ENCODE assay signal across 8 cellular contexts in the genomic region with DNA sequence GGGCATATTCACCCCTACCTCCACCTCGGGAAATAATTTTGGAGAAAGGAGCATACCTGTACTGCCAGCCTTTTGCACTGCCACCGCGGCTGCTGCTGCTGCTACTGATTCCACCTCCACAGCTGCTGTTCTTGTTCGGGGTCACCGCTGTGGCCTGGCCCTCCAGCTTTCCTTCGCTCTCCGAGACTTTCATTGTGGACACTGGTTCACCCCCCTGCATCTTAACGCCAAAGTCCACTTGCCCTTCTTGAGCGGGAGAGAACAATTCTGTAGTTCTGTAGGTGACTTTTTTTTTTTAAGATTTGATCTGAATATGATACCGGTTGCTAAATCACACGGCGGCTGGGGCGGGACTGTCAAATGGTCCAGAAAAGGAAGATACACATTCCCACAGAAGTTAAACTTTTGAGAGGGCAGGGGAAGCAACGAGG. TPM values are rescaled to one million over a fixed set of nuclear protein-coding genes. Genes with fewer than 3 reads are reported as not detected.
DNase-seq lines count a peak whose midpoint lies in the region; ATAC-seq, FAIRE-seq and TF ChIP-seq lines count a peak whose summit lies in the region.

No MANE protein-coding gene starts in this region.

- no peaks in the 10 kb centered on the region for H3K27me3 ChIP-seq in heart right ventricle

- peak overlapping the region; percentile 90 to 98 (median 96) for H3K27ac ChIP-seq in heart right ventricle

- POLR2A ChIA-PET in AG04449 (lab: Yijun Ruan, JAX): no interaction called here

- H3K9me3 ChIP-seq in heart right ventricle: no peaks in the 10 kb centered on the region

- no peak for ATAC-seq in activated T-cell treated with anti-CD3 and anti-CD28 coated beads, Interleukin-2, amount 50 U/mL, for 4 hours
- ATAC-seq in heart right ventricle (peak in 1 of 8 donors; percentile 8), GM21529 (IDR thresholded peaks at IDR 0.05; ENCODE audit: unreplicated experiment) (no peak)

- intact Hi-C loops in heart right ventricle (cut with DNase I): loop anchor here in 1 of 10 donors (2.0 kb wide), 1 partner anchor 320 kb away; no protein-coding TSS in a partner anchor

- peak overlapping the region; percentile 81 for H3K4me3 ChIP-seq in AG04449 (ENCODE audit: low read depth, low read length)
- H3K4me3 ChIP-seq in heart right ventricle: peak overlapping the region; percentile 31 to 94 (median 77)
- H3K4me3 ChIP-seq in skeletal muscle cell (ENCODE audit: low read depth, low read length): peak overlapping the region; percentile 76

- TF ChIP-seq CTCF in AG04449 (IDR thresholded peaks at IDR 0.05; ENCODE audit: insufficient read depth, low read length, missing control alignments): no peak
- TF ChIP-seq CTCF in heart right ventricle (IDR thresholded peaks at IDR 0.05): no peak

- H3K4me1 Mint-ChIP-seq in activated T-cell treated with anti-CD3 and anti-CD28 coated beads, Interleukin-2, amount 50 U/mL, for 4 hours (ENCODE audit: low read depth): peaks cover 44% of the 10 kb centered on the region

- peak overlapping the region; percentile 96 for H3K4me3 Mint-ChIP-seq in activated T-cell treated with anti-CD3 and anti-CD28 coated beads, Interleukin-2, amount 50 U/mL, for 4 hours

- no peaks in the 10 kb centered on the region for H3K9me3 Mint-ChIP-seq in activated T-cell treated with anti-CD3 and anti-CD28 coated beads, Interleukin-2, amount 50 U/mL, for 4 hours

- DNase-seq in AG04449 (ENCODE audit: low read depth, low spot score) (no peak), H54 (ENCODE audit: insufficient read length, low spot score) (peak; percentile 8), heart right ventricle (peak in 1 of 2 donors; percentile 24), skeletal muscle cell (ENCODE audit: low read depth) (no peak), OCI-M2 (lab: John Stamatoyannopoulos, UW; ENCODE audit: unreplicated experiment) (no peak), iPS-NIHi7 (ENCODE audit: extremely low spot score) (no peak)
- DNase-seq in activated T-cell treated with anti-CD3 and anti-CD28 coated beads, Interleukin-2, amount 50 U/mL, for 4 hours: no peak

- no peaks in the 10 kb centered on the region for H3K36me3 ChIP-seq in heart right ventricle

- 0 to 1% methylated on average over 14 of the region's 14 CpGs for WGBS in heart right ventricle, 2 donors

- CTCF ChIA-PET in AG04449 (lab: Yijun Ruan, JAX): interaction anchor here (1.1 kb wide), 1 partner anchor 9 kb away, joined by 10 read pairs; no protein-coding TSS in a partner anchor

- peaks cover 4% of the 10 kb centered on the region for H3K36me3 Mint-ChIP-seq in activated T-cell treated with anti-CD3 and anti-CD28 coated beads, Interleukin-2, amount 50 U/mL, for 4 hours (ENCODE audit: insufficient read depth)

- H3K4me1 ChIP-seq in heart right ventricle: peaks cover 0 to 51% (median 35%) of the 10 kb centered on the region in 9 donors

- TF ChIP-seq POLR2A in H54 (IDR thresholded peaks at IDR 0.05; ENCODE audit: low read depth, low read length): no peak

- FAIRE-seq in H54 (lab: Jason Lieb, UNC): no peak

- no peaks in the 10 kb centered on the region for H3K27me3 Mint-ChIP-seq in activated T-cell treated with anti-CD3 and anti-CD28 coated beads, Interleukin-2, amount 50 U/mL, for 4 hours (ENCODE audit: low read depth)

RNA-seq across cellular contexts. Expression of a gene that starts 0.7 kb away (rescaled TPM):
- total RNA-seq in activated T-cell treated with anti-CD3 and anti-CD28 coated beads, Interleukin-2, amount 50 U/mL, for 4 hours: 10 to 100 TPM; 11.1 to 12.1 (median 11.2) TPM
- 10 to 100 TPM in 5 of 10 donors, 1 to 10 TPM in 5; 8.3 to 16.9 (median 9.8) TPM for total RNA-seq in heart right ventricle
- polyA plus RNA-seq in heart right ventricle: 1 to 10 TPM; 6.2 to 9.0 TPM
